ENCODE assay signal across 21 cellular contexts in the genomic region with DNA sequence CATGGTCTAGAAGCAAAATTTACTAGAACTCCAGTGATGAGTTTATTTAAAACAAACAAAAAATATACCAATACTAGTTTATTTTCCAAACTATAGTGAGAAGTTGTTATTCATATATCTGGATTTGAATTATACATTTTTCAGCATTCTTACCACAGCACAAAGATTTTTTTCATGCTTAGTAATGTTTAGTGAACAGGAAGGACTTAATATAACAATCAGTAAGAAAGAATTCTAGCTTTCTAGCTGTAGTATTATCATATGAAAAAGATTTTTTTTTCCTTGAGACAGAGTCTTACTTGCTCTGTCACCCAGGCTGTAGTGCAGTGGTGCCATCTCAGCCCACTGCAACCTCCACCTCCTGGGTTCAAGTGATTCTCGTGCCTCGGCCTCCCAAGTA. TPM values are rescaled to one million over a fixed set of nuclear protein-coding genes. Genes with fewer than 3 reads are reported as not detected.
"Had no signal": no experiment of that assay in that cellular context is flagged by ENCODE, and none has a peak within 500 bp of the region (broad histone marks: within the 10 kb centered on the region; RNA-seq: fewer than 3 reads in every experiment).

No MANE protein-coding gene starts in this region.

- H3K36me3 ChIP-seq: left lung, neural progenitor cell, ovary, sigmoid colon, spleen, tibial artery had no signal

- ATAC-seq: effector memory CD8-positive, alpha-beta T cell; left cardiac atrium; left lung; naive thymus-derived CD4-positive, alpha-beta T cell; psoas muscle; right cardiac atrium; stimulated activated memory B cell treated with anti-CD40 and anti-IgM and Interleukin-4, amounts not matched to agents 10 μg/mL and 1 μg/mL and 100 μg/mL, for 72 hours; stimulated activated naive CD8-positive, alpha-beta T cell treated with anti-CD3 and anti-CD28 coated beads, Interleukin-15, Interleukin-2, amounts not matched to agents 100 U/mL and 50 U/mL, for 24 hours had no signal

- H3K27me3 ChIP-seq: left lung, neural progenitor cell, ovary, sigmoid colon, testis, tibial artery had no signal

- H3K4me2 ChIP-seq: neural progenitor cell had no signal

- H2AFZ ChIP-seq: neural progenitor cell had no signal

- DNase-seq: cortex of kidney; effector memory CD8-positive, alpha-beta T cell; left cardiac atrium; left lung; mammary epithelial cell; mesendoderm; midbrain; naive thymus-derived CD4-positive, alpha-beta T cell; ovary; posterior cingulate gyrus; psoas muscle; right cardiac atrium; sigmoid colon; spleen; stimulated activated CD4-positive, alpha-beta T cell treated with anti-CD3 and anti-CD28 coated beads, Interleukin-4, amount 100 ng/mL, for 4 hours; stimulated activated naive CD8-positive, alpha-beta T cell treated with anti-CD3 and anti-CD28 coated beads, Interleukin-15, Interleukin-2, amounts not matched to agents 100 U/mL and 50 U/mL, for 24 hours; substantia nigra; testis; tibial artery had no signal

- H3K4me3 ChIP-seq: neural progenitor cell, ovary, psoas muscle, sigmoid colon, spleen, testis, tibial artery had no signal

- H3K9me3 ChIP-seq: left lung, ovary, psoas muscle, sigmoid colon, spleen, testis, tibial artery had no signal

- H3K4me1 ChIP-seq: neural progenitor cell, psoas muscle, sigmoid colon, testis had no signal

- H3K27ac ChIP-seq: left lung, neural progenitor cell, ovary, psoas muscle, sigmoid colon, spleen, testis, tibial artery had no signal

- H3K9ac ChIP-seq: neural progenitor cell had no signal

RNA-seq across cellular contexts. Expression of gene MARCKS, which starts 13.8 kb away (rescaled TPM):
- polyA plus RNA-seq: naive thymus-derived CD4-positive, alpha-beta T cell had no signal
